Comparison of ENCODE assay signal across 32 cellular contexts in genomic region chr2:35989040-35989439, GRCh38.
"Had no signal": no experiment of that assay in that cellular context is flagged by ENCODE, and none has a peak within 500 bp of the region (broad histone marks: within the 10 kb centered on the region; RNA-seq: fewer than 3 reads in every experiment).

No MANE protein-coding gene starts in this region.

- H3K36me3 Mint-ChIP-seq: activated naive CD4-positive, alpha-beta T cell treated with anti-CD3 and anti-CD28 coated beads, Interleukin-2, amount 50 U/mL, for 24 hours had no signal

- H3K4me1 Mint-ChIP-seq: activated CD4-positive, alpha-beta T cell treated with anti-CD3 and anti-CD28 coated beads, Interleukin-2, amount 10 ng/mL, durations not matched to agents 24 days and 14 days; activated naive CD4-positive, alpha-beta T cell treated with anti-CD3 and anti-CD28 coated beads, Interleukin-2, amount 50 U/mL, for 24 hours; activated T-helper 17 cell treated with anti-CD3 and anti-CD28 coated beads, Interleukin-2, amount 50 U/mL, for 72 hours had no signal

- H3K4me1 ChIP-seq: ascending aorta had no signal

- H3K27me3 ChIP-seq: ascending aorta, cardiac muscle cell, Peyer's patch had no signal

- DNase-seq: activated CD4-positive, alpha-beta T cell treated with anti-CD3 and anti-CD28 coated beads, Interleukin-2, amount 10 ng/mL, durations not matched to agents 24 days and 14 days; activated CD4-positive, alpha-beta T cell treated with anti-CD3 and anti-CD28 coated beads, Interleukin-2, amount 50 U/mL, for 4 hours; activated CD8-positive, alpha-beta T cell treated with anti-CD3 and anti-CD28 coated beads for 36 hours; activated effector memory CD4-positive, alpha-beta T cell treated with anti-CD3 and anti-CD28 coated beads, Interleukin-2, amount 50 U/mL, for 16 hours; activated naive CD4-positive, alpha-beta T cell; activated naive CD8-positive, alpha-beta T cell treated with anti-CD3 and anti-CD28 coated beads, Interleukin-2, amount 10 ng/mL, durations not matched to agents 7 days and 5 days; activated T-cell treated with anti-CD3 and anti-CD28 coated beads, Interleukin-2, amount 50 U/mL, for 1 hour; activated T-cell treated with anti-CD3 and anti-CD28 coated beads, Interleukin-2, amount 50 U/mL, for 72 hours; amygdala; MM.1S; NCI-H1092; NCI-H1436 treated with DMSO at 0.1 percent for 48 hours; NCI-H187; NCI-H2029 treated with DMSO at 0.1 percent for 48 hours; NCI-H2107; NCI-H446 treated with DMSO at 0.1 percent for 48 hours; NCI-H82; PC-3; SIG-M5; SW 1271; T-helper 1 cell; T1000; WERI-Rb-1 had no signal

- H3K27me3 Mint-ChIP-seq: activated CD8-positive, alpha-beta T cell treated with anti-CD3 and anti-CD28 coated beads for 36 hours; activated naive CD4-positive, alpha-beta T cell treated with anti-CD3 and anti-CD28 coated beads, Interleukin-2, amount 50 U/mL, for 24 hours; activated naive CD8-positive, alpha-beta T cell treated with anti-CD3 and anti-CD28 coated beads, Interleukin-2, amount 10 ng/mL, durations not matched to agents 7 days and 5 days; activated T-helper 17 cell treated with anti-CD3 and anti-CD28 coated beads, Interleukin-2, amount 50 U/mL, for 72 hours; central memory CD8-positive, alpha-beta T cell had no signal

- ATAC-seq: activated CD8-positive, alpha-beta T cell treated with anti-CD3 and anti-CD28 coated beads for 36 hours; activated T-cell treated with anti-CD3 and anti-CD28 coated beads, Interleukin-2, amount 50 U/mL, for 72 hours; PC-3; Right ventricle myocardium inferior; SK-N-SH treated with all-trans-retinoic acid at 6 μM for 48 hours had no signal

- H3K4me3 ChIP-seq: ascending aorta, cardiac muscle cell, Peyer's patch had no signal

- H3K27ac ChIP-seq: ascending aorta, cardiac muscle cell, Peyer's patch, RWPE1, WERI-Rb-1 had no signal

- H3K36me3 ChIP-seq: ascending aorta, cardiac muscle cell, Peyer's patch, WERI-Rb-1 had no signal

- H3K4me3 Mint-ChIP-seq: activated CD4-positive, alpha-beta T cell treated with anti-CD3 and anti-CD28 coated beads, Interleukin-2, amount 10 ng/mL, durations not matched to agents 24 days and 14 days; activated CD8-positive, alpha-beta T cell treated with anti-CD3 and anti-CD28 coated beads for 36 hours; activated naive CD4-positive, alpha-beta T cell treated with anti-CD3 and anti-CD28 coated beads, Interleukin-2, amount 50 U/mL, for 24 hours; activated naive CD8-positive, alpha-beta T cell treated with anti-CD3 and anti-CD28 coated beads, Interleukin-2, amount 10 ng/mL, durations not matched to agents 7 days and 5 days; activated T-cell treated with anti-CD3 and anti-CD28 coated beads, Interleukin-2, amount 50 U/mL, for 72 hours; activated T-helper 17 cell treated with anti-CD3 and anti-CD28 coated beads, Interleukin-2, amount 50 U/mL, for 72 hours; central memory CD8-positive, alpha-beta T cell had no signal

- H3K27ac Mint-ChIP-seq: activated CD4-positive, alpha-beta T cell treated with anti-CD3 and anti-CD28 coated beads, Interleukin-2, amount 10 ng/mL, durations not matched to agents 24 days and 14 days; activated CD8-positive, alpha-beta T cell treated with anti-CD3 and anti-CD28 coated beads for 36 hours; activated naive CD4-positive, alpha-beta T cell treated with anti-CD3 and anti-CD28 coated beads, Interleukin-2, amount 50 U/mL, for 24 hours; activated naive CD8-positive, alpha-beta T cell treated with anti-CD3 and anti-CD28 coated beads, Interleukin-2, amount 10 ng/mL, durations not matched to agents 7 days and 5 days; activated T-cell treated with anti-CD3 and anti-CD28 coated beads, Interleukin-2, amount 50 U/mL, for 72 hours; activated T-helper 17 cell treated with anti-CD3 and anti-CD28 coated beads, Interleukin-2, amount 50 U/mL, for 72 hours had no signal

- H3K9me3 Mint-ChIP-seq: activated CD8-positive, alpha-beta T cell treated with anti-CD3 and anti-CD28 coated beads for 36 hours; activated naive CD4-positive, alpha-beta T cell treated with anti-CD3 and anti-CD28 coated beads, Interleukin-2, amount 50 U/mL, for 24 hours; activated T-helper 17 cell treated with anti-CD3 and anti-CD28 coated beads, Interleukin-2, amount 50 U/mL, for 72 hours; central memory CD8-positive, alpha-beta T cell had no signal

- H3K9me3 ChIP-seq: ascending aorta, Peyer's patch had no signal
